In genomic region chr1:16204634-16205332, GRCh38 we compare ENCODE assay signal across 9 cellular contexts. TPM values are rescaled to one million over a fixed set of nuclear protein-coding genes. Genes with fewer than 3 reads are reported as not detected.
DNase-seq lines count a peak whose midpoint lies in the region; ATAC-seq and TF ChIP-seq lines count a peak whose summit lies in the region.
"Had no signal": no experiment of that assay in that cellular context is flagged by ENCODE, and none has a peak within 500 bp of the region (broad histone marks: within the 10 kb centered on the region; RNA-seq: fewer than 3 reads in every experiment).

No MANE protein-coding gene starts in this region.

- H3K27me3 ChIP-seq in cardiac muscle cell (no peaks in the 10 kb centered on the region), RWPE2 (ENCODE audit: insufficient read depth, poor library complexity, severe bottlenecking) (no peaks in the 10 kb centered on the region), tibial artery (no peaks in the 10 kb centered on the region)
- H3K27me3 ChIP-seq: pancreas had no signal

- no peak for ATAC-seq in RWPE2 (ENCODE audit: low read depth)
- ATAC-seq in effector memory CD8-positive, alpha-beta T cell (replicated peaks): no peak

- H3K4me1 ChIP-seq in cardiac muscle cell (ENCODE audit: low read depth) (peaks cover 9% of the 10 kb centered on the region), RWPE2 (ENCODE audit: insufficient read depth, poor library complexity, severe bottlenecking) (no peaks in the 10 kb centered on the region), tibial artery (peaks cover 0 to 36% (median 11%) of the 10 kb centered on the region in 4 donors)

- TF ChIP-seq CTCF in cardiac muscle cell (IDR thresholded peaks at IDR 0.05; ENCODE audit: low read depth, low read length) (peak; percentile 36), RWPE2 (IDR thresholded peaks at IDR 0.05; ENCODE audit: poor library complexity, severe bottlenecking) (peak; percentile 13), tibial artery (IDR thresholded peaks at IDR 0.05) (no peak)

- H3K27ac ChIP-seq in cardiac muscle cell (no peak overlapping the region), RWPE2 (ENCODE audit: poor library complexity, severe bottlenecking) (no peak overlapping the region), tibial artery (peak overlapping the region in 1 of 2 donors; percentile 83)
- H3K27ac ChIP-seq: pancreas had no signal

- H3K36me3 ChIP-seq in cardiac muscle cell: no peaks in the 10 kb centered on the region
- no peaks in the 10 kb centered on the region for H3K36me3 ChIP-seq in RWPE2 (ENCODE audit: low read depth)
- peaks cover 0 to 21% (median 0%) of the 10 kb centered on the region in 3 donors for H3K36me3 ChIP-seq in tibial artery
- H3K36me3 ChIP-seq: pancreas had no signal

- H3K9me3 Mint-ChIP-seq in effector memory CD8-positive, alpha-beta T cell: no peaks in the 10 kb centered on the region

- peaks cover 5% of the 10 kb centered on the region for H3K36me3 Mint-ChIP-seq in effector memory CD8-positive, alpha-beta T cell (ENCODE audit: insufficient read depth)

- intact Hi-C loops in cardiac septum (cut with DNase I) (loop anchor here (5.0 kb wide), 1 partner anchor 158 kb away; no protein-coding TSS in a partner anchor), tibial artery (cut with DNase I; ENCODE audit: low total_unique reads) (loop anchor here (10.0 kb wide), 1 partner anchor 160 kb away; the partner anchor contains the start of gene SZRD1)

- H3K4me1 Mint-ChIP-seq in effector memory CD8-positive, alpha-beta T cell (ENCODE audit: low read depth in 2 of 2): peaks cover 13 to 21% of the 10 kb centered on the region in 2 donors

- DNase-seq in cardiac muscle cell (ENCODE audit: low read depth in 1 of 2, low spot score in 1 of 2) (peak in 1 of 2 donors; percentile 71), cardiac septum (ENCODE audit: low spot score) (no peak), RWPE2 (ENCODE audit: low spot score) (no peak), dedifferentiated amniotic fluid mesenchymal stem cell (ENCODE audit: extremely low spot score) (no peak), tibial artery (no peak), germinal center (ENCODE audit: low spot score) (no peak)
- DNase-seq in effector memory CD8-positive, alpha-beta T cell: no peak
- DNase-seq in stimulated activated CD4-positive, alpha-beta T cell treated with anti-CD3 and anti-CD28 coated beads, Interleukin-4, amount 100 ng/mL, for 4 hours: peak; percentile 18 to 24

- H3K4me3 ChIP-seq in cardiac muscle cell: no peak overlapping the region
- no peak overlapping the region for H3K4me3 ChIP-seq in RWPE2 (ENCODE audit: severe bottlenecking)
- no peak overlapping the region for H3K4me3 ChIP-seq in tibial artery

- peak overlapping the region; percentile 61 to 82 for H3K4me3 Mint-ChIP-seq in effector memory CD8-positive, alpha-beta T cell

- no peaks in the 10 kb centered on the region for H3K9me3 ChIP-seq in cardiac muscle cell (ENCODE audit: low read depth)
- no peaks in the 10 kb centered on the region for H3K9me3 ChIP-seq in RWPE2 (ENCODE audit: severe bottlenecking)
- H3K9me3 ChIP-seq in tibial artery: no peaks in the 10 kb centered on the region
- H3K9me3 ChIP-seq: pancreas had no signal

- no peak overlapping the region for H3K27ac Mint-ChIP-seq in effector memory CD8-positive, alpha-beta T cell

- H3K27me3 Mint-ChIP-seq in effector memory CD8-positive, alpha-beta T cell: no peaks in the 10 kb centered on the region

RNA-seq across cellular contexts. Expression of gene ARHGEF19, which starts 7.7 kb away (rescaled TPM):
- total RNA-seq in cardiac muscle cell (3.5 and 4.0 TPM in 2 replicates), cardiac septum (1.3 TPM)
- 6.7 and 11.6 TPM in 2 replicates for polyA plus RNA-seq in cardiac muscle cell

RNA-seq across cellular contexts. Expression of gene CPLANE2, which starts 32.2 kb away (rescaled TPM):
- total RNA-seq in cardiac muscle cell (20.5 and 26.5 TPM in 2 replicates), cardiac septum (10.6 TPM)
- 7.2 and 9.1 TPM in 2 replicates for polyA plus RNA-seq in cardiac muscle cell

RNA-seq across cellular contexts. Expression of gene EPHA2, which starts 48.9 kb away (rescaled TPM):
- total RNA-seq in cardiac muscle cell: 21.6 and 26.2 TPM in 2 replicates
- polyA plus RNA-seq in cardiac muscle cell: 9.8 and 14.0 TPM in 2 replicates
- 26.1 TPM for total RNA-seq in cardiac septum

Comparison
In these comparisons a context has a peak if more than half of its experiments do, and no peak if none do; other contexts are left out.
1. DNase-seq: peak in stimulated activated CD4-positive, alpha-beta T cell treated with anti-CD3 and anti-CD28 coated beads, Interleukin-4, amount 100 ng/mL, for 4 hours (2 of 2); none in cardiac septum (single experiment), RWPE2 (single experiment), effector memory CD8-positive, alpha-beta T cell (0 of 3), dedifferentiated amniotic fluid mesenchymal stem cell (single experiment), tibial artery (0 of 2) and germinal center (single experiment).
2. CTCF ChIP-seq: peak in cardiac muscle cell (single experiment) and RWPE2 (single experiment); none in tibial artery (0 of 2).